Comparison of ENCODE assay signal across 8 cellular contexts in the genomic region with DNA sequence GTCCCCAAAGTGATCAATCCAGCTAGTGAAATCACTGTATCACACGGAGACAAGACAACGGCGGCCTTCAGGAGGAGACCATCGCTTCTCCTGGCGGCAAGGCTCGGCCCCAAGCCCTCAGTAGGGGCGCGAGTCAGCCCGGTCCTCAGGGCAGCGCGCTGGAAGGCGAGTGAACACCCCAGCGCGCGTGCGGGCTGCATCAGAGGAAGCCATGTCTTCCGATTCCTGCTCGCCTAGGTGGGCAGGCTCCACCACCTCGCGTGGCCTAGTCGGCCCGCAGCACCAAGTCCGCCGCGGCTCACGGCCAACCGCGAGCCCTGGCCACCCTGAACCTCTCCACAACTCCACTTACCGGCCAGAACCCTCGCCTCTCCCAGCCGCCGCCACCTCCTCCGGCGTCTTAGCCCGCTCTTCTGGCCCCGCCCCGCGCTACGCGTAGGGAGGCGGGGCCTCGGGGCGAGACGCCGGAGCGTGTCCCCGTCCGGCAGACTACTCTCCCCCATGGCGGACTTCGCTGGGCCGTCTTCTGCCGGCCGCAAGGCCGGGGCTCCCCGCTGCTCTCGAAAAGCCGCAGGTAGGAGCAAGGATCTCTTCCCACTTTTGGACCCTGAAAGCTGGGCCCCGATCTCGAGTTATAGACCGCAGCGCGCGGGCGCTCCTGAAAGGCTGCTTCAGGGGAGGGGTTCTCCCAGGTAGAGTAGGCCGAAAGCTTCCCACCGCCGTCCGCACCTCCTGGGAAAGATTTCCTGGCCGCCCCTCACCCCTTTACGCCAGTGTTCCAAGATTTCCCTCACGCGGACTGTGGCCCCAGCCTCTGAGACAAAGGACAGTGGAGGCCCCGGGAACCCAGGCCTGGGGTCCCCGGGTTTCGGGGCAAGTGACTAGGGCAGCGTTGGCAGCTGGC. TPM values are rescaled to one million over a fixed set of nuclear protein-coding genes. Genes with fewer than 3 reads are reported as not detected.
DNase-seq lines count a peak whose midpoint lies in the region; ATAC-seq, FAIRE-seq and TF ChIP-seq lines count a peak whose summit lies in the region.

A gene with protein sequence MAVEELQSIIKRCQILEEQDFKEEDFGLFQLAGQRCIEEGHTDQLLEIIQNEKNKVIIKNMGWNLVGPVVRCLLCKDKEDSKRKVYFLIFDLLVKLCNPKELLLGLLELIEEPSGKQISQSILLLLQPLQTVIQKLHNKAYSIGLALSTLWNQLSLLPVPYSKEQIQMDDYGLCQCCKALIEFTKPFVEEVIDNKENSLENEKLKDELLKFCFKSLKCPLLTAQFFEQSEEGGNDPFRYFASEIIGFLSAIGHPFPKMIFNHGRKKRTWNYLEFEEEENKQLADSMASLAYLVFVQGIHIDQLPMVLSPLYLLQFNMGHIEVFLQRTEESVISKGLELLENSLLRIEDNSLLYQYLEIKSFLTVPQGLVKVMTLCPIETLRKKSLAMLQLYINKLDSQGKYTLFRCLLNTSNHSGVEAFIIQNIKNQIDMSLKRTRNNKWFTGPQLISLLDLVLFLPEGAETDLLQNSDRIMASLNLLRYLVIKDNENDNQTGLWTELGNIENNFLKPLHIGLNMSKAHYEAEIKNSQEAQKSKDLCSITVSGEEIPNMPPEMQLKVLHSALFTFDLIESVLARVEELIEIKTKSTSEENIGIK (minus strand): TSS at position 415 of the 904 bp plus-strand sequence. CDS start 988 bp downstream, outside the sequence.
A gene (plus strand): TSS at position 487 of the 904 bp plus-strand sequence. CDS start 15 bp downstream, at position 502.

- DNase-seq in GM12892 (ENCODE audit: insufficient read length) (peak; percentile 66), NCI-H1105 treated with DMSO at 0.1 percent for 48 hours (lab: John Stamatoyannopoulos, UW) (peak; percentile 92), T-helper 1 cell (peak; percentile 52 to 93 (median 58)), amniotic epithelial cell (ENCODE audit: low read depth) (peak; percentile 78), left ventricle myocardium inferior (peak; percentile 80), psoas muscle (peak; percentile 81 to 90), urothelium cell line (ENCODE audit: low spot score) (peak; percentile 93)

- peaks cover 6% of the 10 kb centered on the region for H3K36me3 ChIP-seq in left ventricle myocardium inferior
- H3K36me3 ChIP-seq in psoas muscle (ENCODE audit: insufficient read depth in 1 of 2, low read depth in 1 of 2) = peaks cover 0 to 55% of the 10 kb centered on the region in 2 donors

- intact Hi-C loops in left ventricle myocardium inferior (cut with micrococcal nuclease) = no loop called here
- intact Hi-C loops in psoas muscle (cut with DNase I) = no loop called here

- FAIRE-seq in GM12892 (lab: Jason Lieb, UNC) = peak; percentile 98
- peak; percentile 79 for FAIRE-seq in urothelium cell line (lab: Jason Lieb, UNC)

- 0% methylated on average over 64 to 76 of the region's 76 CpGs for WGBS in psoas muscle, 3 donors

- H3K4me3 ChIP-seq in left ventricle myocardium inferior = peak within 1 kb of the TSS; percentile 71
- H3K4me3 ChIP-seq in psoas muscle = peak within 1 kb of the TSS; percentile 94

- H3K4me1 ChIP-seq in left ventricle myocardium inferior = peaks cover 34% of the 10 kb centered on the region
- H3K4me1 ChIP-seq in psoas muscle = peaks cover 7% of the 10 kb centered on the region

- ATAC-seq in HG02759 (IDR thresholded peaks at IDR 0.05; ENCODE audit: unreplicated experiment) (peak; percentile 99), psoas muscle (peak; percentile 99 to 100 (median 100))

- H3K27ac ChIP-seq in left ventricle myocardium inferior (replicated peaks) (peak within 1 kb of the TSS; percentile 94), psoas muscle (peak within 1 kb of the TSS; percentile 96)

- H3K9me3 ChIP-seq in left ventricle myocardium inferior (replicated peaks) = no peaks in the 10 kb centered on the region
- H3K9me3 ChIP-seq in psoas muscle = no peaks in the 10 kb centered on the region

- H3K27me3 ChIP-seq in left ventricle myocardium inferior (ENCODE audit: low read depth) (no peaks in the 10 kb centered on the region), psoas muscle (ENCODE audit: insufficient read depth in 3 of 3, low read length in 2 of 3) (no peaks in the 10 kb centered on the region)

- TF ChIP-seq POLR2A in GM12892 (IDR thresholded peaks at IDR 0.05; ENCODE audit: low read depth, low read length) = peak; percentile 97

- peak; percentile 38 for TF ChIP-seq CTCF in left ventricle myocardium inferior (IDR thresholded peaks at IDR 0.05; ENCODE audit: borderline replicate concordance)
- no peak for TF ChIP-seq CTCF in psoas muscle (IDR thresholded peaks at IDR 0.05)

RNA-seq across cellular contexts. Expression of the first gene that starts in this region (rescaled TPM):
- 21.6 TPM for polyA plus RNA-seq in GM12892 (2012; ENCODE audit: missing spikeins)
- total RNA-seq in left ventricle myocardium inferior (6.2 TPM), psoas muscle (1 to 10 TPM; 3.9 to 6.6 (median 5.9) TPM)
- polyA plus RNA-seq in psoas muscle = 1 to 10 TPM; 4.9 to 5.7 (median 5.4) TPM

RNA-seq across cellular contexts. Expression of the second gene that starts in this region (rescaled TPM):
- polyA plus RNA-seq in GM12892 (2012; ENCODE audit: missing spikeins) = 20.8 TPM
- total RNA-seq in left ventricle myocardium inferior (25.3 TPM), psoas muscle (10 to 100 TPM; 26.5 to 33.1 (median 30.5) TPM)
- 10 to 100 TPM; 10.9 to 20.6 (median 12.7) TPM for polyA plus RNA-seq in psoas muscle

Comparison
In these comparisons a context has a peak if more than half of its experiments do, and no peak if none do; other contexts are left out.
1. Peak in every context shown above with its lines: DNase-seq, ATAC-seq, H3K4me3 ChIP-seq and H3K27ac ChIP-seq.